ENCODE assay signal across 15 cellular contexts in the genomic region with DNA sequence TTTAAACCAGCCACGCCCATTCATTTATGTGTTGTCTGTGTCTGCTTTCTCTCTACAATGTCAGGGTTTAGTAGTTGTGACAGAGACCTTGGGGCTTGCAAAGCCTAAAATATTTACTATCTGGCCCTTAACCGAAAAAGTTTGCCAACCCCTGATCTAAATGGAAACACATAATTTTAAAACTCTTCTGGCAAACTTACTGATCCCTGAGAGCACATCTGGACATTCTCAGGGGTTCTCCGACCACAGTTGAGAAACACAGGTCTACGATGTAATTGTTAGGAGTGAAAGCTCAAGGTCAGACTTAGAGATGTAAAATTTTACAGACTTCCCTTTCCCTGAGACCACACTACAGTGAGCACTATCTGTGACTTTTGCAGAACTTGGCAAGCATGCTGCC. TPM values are rescaled to one million over a fixed set of nuclear protein-coding genes. Genes with fewer than 3 reads are reported as not detected.
DNase-seq lines count a peak whose midpoint lies in the region; ATAC-seq, FAIRE-seq and TF ChIP-seq lines count a peak whose summit lies in the region.
"Had no signal": no experiment of that assay in that cellular context is flagged by ENCODE, and none has a peak within 500 bp of the region (broad histone marks: within the 10 kb centered on the region; RNA-seq: fewer than 3 reads in every experiment).

No MANE protein-coding gene starts in this region.

- H3K36me3 ChIP-seq in neuron (ENCODE audit: insufficient read depth, low read length), result peaks cover 14% of the 10 kb centered on the region
- no peaks in the 10 kb centered on the region for H3K36me3 ChIP-seq in small intestine (ENCODE audit: control insufficient read depth in 2 of 2, insufficient read depth in 2 of 2, low read length in 2 of 2)
- H3K36me3 ChIP-seq: breast epithelium, prostate gland had no signal

- H3K4me3 ChIP-seq in neuron (ENCODE audit: low read length) (peak overlapping the region; percentile 31), small intestine (ENCODE audit: low read depth in 1 of 2, low read length in 2 of 2) (no peak overlapping the region)
- H3K4me3 ChIP-seq: breast epithelium, prostate gland had no signal

- ATAC-seq in HG02588 (IDR thresholded peaks at IDR 0.05; ENCODE audit: unreplicated experiment), result no peak
- ATAC-seq in GM21367 (IDR thresholded peaks at IDR 0.05; ENCODE audit: unreplicated experiment), result no peak

- DNase-seq in GM12891 (ENCODE audit: insufficient read length, low spot score), result no peak
- DNase-seq in NOMO-1 treated with dmso at 0.1 percent for 144 hours (lab: John Stamatoyannopoulos, UW; ENCODE audit: unreplicated experiment), result peak; percentile 57
- DNase-seq in small intestine, result no peak
- DNase-seq in NCI-H82 (lab: John Stamatoyannopoulos, UW), result no peak
- DNase-seq: activated B cell treated with CpG ODN at 0.5 μM for 24 hours; activated naive CD4-positive, alpha-beta T cell; Caco-2; NCI-H510A had no signal

- H3K27ac ChIP-seq in small intestine (ENCODE audit: low read depth in 1 of 2, low read length in 1 of 2), result no peak overlapping the region
- H3K27ac ChIP-seq: breast epithelium, HL-60, prostate gland had no signal

- no peaks in the 10 kb centered on the region for H3K27me3 ChIP-seq in neuron (ENCODE audit: insufficient read depth, low read length)
- no peaks in the 10 kb centered on the region for H3K27me3 ChIP-seq in small intestine (ENCODE audit: control insufficient read depth in 2 of 2, insufficient read depth in 2 of 2, low read length in 2 of 2)
- H3K27me3 ChIP-seq: breast epithelium had no signal

- H3K4me1 ChIP-seq in neuron (ENCODE audit: insufficient read depth, low read length), result peaks cover 25% of the 10 kb centered on the region
- no peaks in the 10 kb centered on the region for H3K4me1 ChIP-seq in small intestine (ENCODE audit: control insufficient read depth in 2 of 2, insufficient read depth in 1 of 2, low read depth in 1 of 2, low read length in 1 of 2)
- H3K4me1 ChIP-seq: breast epithelium, Caco-2, prostate gland had no signal

- WGBS in small intestine, 3 donors, result 61 to 81% (median 72%) methylated on average over 4 of the region's 4 CpGs

- H3K9me3 ChIP-seq in neuron (ENCODE audit: low read length) (peaks cover 2% of the 10 kb centered on the region), small intestine (ENCODE audit: control insufficient read depth, low read depth) (no peaks in the 10 kb centered on the region)
- H3K9me3 ChIP-seq: breast epithelium, Caco-2, prostate gland had no signal

- no peak overlapping the region for H2AFZ ChIP-seq in neuron (ENCODE audit: low read depth, low read length)

- FAIRE-seq in GM12891 (lab: Jason Lieb, UNC), result no peak
- FAIRE-seq in endometrium (lab: Jason Lieb, UNC), result peak; percentile 92
- FAIRE-seq in small intestine (lab: Jason Lieb, UNC), result no peak

- no peak for TF ChIP-seq POLR2A in GM12891 (IDR thresholded peaks at IDR 0.05; ENCODE audit: low read depth, low read length)

TF ChIP-seq in GM12891, 5 proteins besides CTCF, POLR2A, EP300 and RAD21:
- no peak for TF ChIP-seq POLR2AphosphoS5 (IDR thresholded peaks at IDR 0.05; ENCODE audit: low read depth, low read length)
- peak; percentile 12; the same call in 1 of the 2 replicates for TF ChIP-seq SPI1 (IDR thresholded peaks at IDR 0.05; ENCODE audit: low read depth, low read length)

RNA-seq across cellular contexts. Expression of gene TMTC2, which starts 21.4 kb away (rescaled TPM):
- 1.1 TPM for polyA plus RNA-seq in GM12891 (2012; ENCODE audit: low read depth, missing spikeins)
- 1 to 10 TPM; 1.1 to 4.3 (median 1.1) TPM for polyA plus RNA-seq in small intestine
